In the genomic region with DNA sequence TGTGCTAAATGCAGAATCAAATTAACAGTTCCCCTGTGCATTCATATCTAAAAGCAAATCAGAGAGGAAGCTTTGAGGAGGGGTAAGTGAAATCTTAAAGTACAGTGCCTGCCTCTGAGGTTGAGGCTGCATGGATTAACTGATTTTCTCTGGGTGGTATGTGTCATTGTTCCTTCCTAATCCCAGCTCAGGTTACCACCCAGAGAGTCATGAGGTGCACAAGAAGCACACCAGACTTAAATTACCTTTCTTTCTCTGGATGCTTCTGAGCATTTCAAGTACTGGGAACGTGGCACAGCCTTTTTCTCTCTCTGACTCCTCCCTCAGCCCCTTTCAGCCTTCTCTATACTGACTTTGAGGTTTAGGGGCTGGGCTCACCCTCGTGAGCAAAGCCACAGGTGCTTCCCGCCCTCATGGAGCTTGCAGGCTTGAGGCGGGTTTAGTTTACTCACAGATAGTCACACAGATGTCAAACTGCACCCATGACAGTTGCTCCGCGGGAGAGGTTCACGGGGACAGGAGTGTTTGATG, we compare ENCODE assay signal across 15 cellular contexts.
DNase-seq lines count a peak whose midpoint lies in the region; ATAC-seq, FAIRE-seq and TF ChIP-seq lines count a peak whose summit lies in the region.
"Had no signal": no experiment of that assay in that cellular context is flagged by ENCODE, and none has a peak within 500 bp of the region (broad histone marks: within the 10 kb centered on the region; RNA-seq: fewer than 3 reads in every experiment).

No MANE protein-coding gene starts in this region.

- POLR2A ChIA-PET in HCT116 (lab: Charles Lee): no interaction called here

- peaks cover 17 to 65% of the 10 kb centered on the region in 2 experiments for H3K4me1 ChIP-seq in HCT116 (ENCODE audit: control insufficient read depth in 1 of 2, insufficient read depth in 2 of 2, low read length in 2 of 2)

- H3K9me2 ChIP-seq in HCT116 (ENCODE audit: insufficient read depth): no peaks in the 10 kb centered on the region

- H3K4me3 ChIP-seq in HCT116 (replicated peaks in 1 of 2; ENCODE audit: low read depth in 1 of 2, low read length in 2 of 2): no peak overlapping the region
- H3K4me3 ChIP-seq: dorsolateral prefrontal cortex had no signal

- no TSS peak for BruUV-seq in HCT116 (replicated peaks; lab: Mats Ljungman, UMichigan)

- FAIRE-seq in frontal cortex (lab: Jason Lieb, UNC): no peak
- FAIRE-seq: small intestine had no signal

- H3K27ac ChIP-seq in HCT116 (ENCODE audit: low read depth, low read length): no peak overlapping the region
- H3K27ac ChIP-seq: dorsolateral prefrontal cortex had no signal

- no peaks in the 10 kb centered on the region; the same call in 1 of the 2 replicates for H3K79me2 ChIP-seq in HCT116 (ENCODE audit: insufficient read depth, low read length)

- H3K27me3 Mint-ChIP-seq in T-helper 1 cell treated with Interleukin-12 subunit alpha and Interleukin-12 subunit beta and Interleukin-4 antibody, amounts not matched to agents 30 μg/mL and 1 μg/mL, for 36 hours (ENCODE audit: low read depth): no peaks in the 10 kb centered on the region

- RAD21 ChIA-PET in HCT116 (lab: Charles Lee; ENCODE audit: low non-redundant PET in 1 of 2, low total read pairs in 2 of 2, uncharacterized antibody in 2 of 2, unreplicated experiment in 2 of 2): no interaction called here

- H3K9ac ChIP-seq in HCT116 (ENCODE audit: low read length): no peak overlapping the region

- no peaks in the 10 kb centered on the region for H3K27me3 ChIP-seq in HCT116 (ENCODE audit: insufficient read depth, low read length)

- no peak for TF ChIP-seq RAD21 in HCT116 (IDR thresholded peaks at IDR 0.05; ENCODE audit: low read depth)

- no peak overlapping the region for H2AFZ ChIP-seq in HCT116 (ENCODE audit: low read depth, low read length, poor library complexity, severe bottlenecking)

- intact Hi-C loops in HCT116 (cut with micrococcal nuclease): no loop called here

- no peak for TF ChIP-seq POLR2A in HCT116 (IDR thresholded peaks at IDR 0.05; ENCODE audit: borderline replicate concordance, extremely low read depth, insufficient read depth, insufficient read length)

- CTCF ChIA-PET in HCT116 (lab: Charles Lee): no interaction called here

- H3K4me2 ChIP-seq in HCT116 (ENCODE audit: low read length): peak overlapping the region; percentile 14

- peaks cover 69% of the 10 kb centered on the region for H3K4me1 Mint-ChIP-seq in T-helper 1 cell treated with Interleukin-12 subunit alpha and Interleukin-12 subunit beta and Interleukin-4 antibody, amounts not matched to agents 30 μg/mL and 1 μg/mL, for 36 hours (ENCODE audit: low read depth)
- H3K4me1 Mint-ChIP-seq: memory B cell had no signal

- ATAC-seq in HCT116 (no peak), GM21786 (IDR thresholded peaks at IDR 0.05; ENCODE audit: unreplicated experiment) (no peak)

- no peaks in the 10 kb centered on the region for H3K9me3 ChIP-seq in HCT116 (ENCODE audit: control insufficient read depth in 1 of 2, insufficient read depth in 1 of 2, low read depth in 1 of 2, low read length in 2 of 2)

- H3K36me3 Mint-ChIP-seq in T-helper 1 cell treated with Interleukin-12 subunit alpha and Interleukin-12 subunit beta and Interleukin-4 antibody, amounts not matched to agents 30 μg/mL and 1 μg/mL, for 36 hours (ENCODE audit: low read depth): peaks cover 15% of the 10 kb centered on the region
- H3K36me3 Mint-ChIP-seq: memory B cell had no signal

- no peaks in the 10 kb centered on the region for H3K9me3 Mint-ChIP-seq in T-helper 1 cell treated with Interleukin-12 subunit alpha and Interleukin-12 subunit beta and Interleukin-4 antibody, amounts not matched to agents 30 μg/mL and 1 μg/mL, for 36 hours

- peak overlapping the region; percentile 27 for H3K4me3 Mint-ChIP-seq in T-helper 1 cell treated with Interleukin-12 subunit alpha and Interleukin-12 subunit beta and Interleukin-4 antibody, amounts not matched to agents 30 μg/mL and 1 μg/mL, for 36 hours
- H3K4me3 Mint-ChIP-seq: memory B cell had no signal

- TF ChIP-seq CTCF in HCT116 (IDR thresholded peaks at IDR 0.05 in 2 of 3, conservative IDR thresholded peaks at IDR 0.05 in 1 of 3; ENCODE audit: borderline replicate concordance in 1 of 3, insufficient read depth in 1 of 3, low read depth in 2 of 3, low read length in 2 of 3): no peak

- no peaks in the 10 kb centered on the region for H4K20me1 ChIP-seq in HCT116 (ENCODE audit: insufficient read depth)

- H3K36me3 ChIP-seq in HCT116 (ENCODE audit: control insufficient read depth in 1 of 2, insufficient read depth in 2 of 2, low read length in 2 of 2): no peaks in the 10 kb centered on the region

- peak overlapping the region; percentile 8 for H3K27ac Mint-ChIP-seq in T-helper 1 cell treated with Interleukin-12 subunit alpha and Interleukin-12 subunit beta and Interleukin-4 antibody, amounts not matched to agents 30 μg/mL and 1 μg/mL, for 36 hours
- H3K27ac Mint-ChIP-seq: memory B cell had no signal

- DNase-seq in NCI-H1417 (lab: John Stamatoyannopoulos, UW): peak in 2 of 3 experiments; percentile 55 to 60
- no peak for DNase-seq in NCI-H1417 treated with DMSO at 0.1 percent for 48 hours (lab: John Stamatoyannopoulos, UW)
- DNase-seq in HCT116 (ENCODE audit: low read depth, low spot score): no peak
- peak; percentile 28 for DNase-seq in glomerular visceral epithelial cell (ENCODE audit: extremely low spot score)
- no peak for DNase-seq in MV-4-11 (lab: John Stamatoyannopoulos, UW)
- DNase-seq in frontal cortex (ENCODE audit: low spot score in 2 of 2): no peak
- DNase-seq: 8988T, Calu3, dorsolateral prefrontal cortex, HCEC 1CT, MM.1S, small intestine had no signal

TF ChIP-seq in HCT116, 20 proteins besides CTCF, POLR2A, EP300 and RAD21:
- TF ChIP-seq SRF (IDR thresholded peaks at IDR 0.05; ENCODE audit: low read depth): no peak
- TF ChIP-seq EGR1 (IDR thresholded peaks at IDR 0.05; ENCODE audit: low read depth): no peak
- TF ChIP-seq, protein P1, sequence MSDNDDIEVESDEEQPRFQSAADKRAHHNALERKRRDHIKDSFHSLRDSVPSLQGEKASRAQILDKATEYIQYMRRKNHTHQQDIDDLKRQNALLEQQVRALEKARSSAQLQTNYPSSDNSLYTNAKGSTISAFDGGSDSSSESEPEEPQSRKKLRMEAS (IDR thresholded peaks at IDR 0.05): peak; percentile 32; the same call in 1 of the 2 replicates
- no peak for TF ChIP-seq CEBPB (IDR thresholded peaks at IDR 0.05; ENCODE audit: low read depth)

Comparison
In these comparisons a context has a peak if more than half of its experiments do, and no peak if none do; other contexts are left out.
1. DNase-seq: peak in NCI-H1417 (2 of 3) and glomerular visceral epithelial cell (single experiment); none in NCI-H1417 treated with DMSO at 0.1 percent for 48 hours (single experiment), HCT116 (single experiment), MV-4-11 (single experiment) and frontal cortex (0 of 2).